ENCODE assay signal across 9 cellular contexts in the genomic region with DNA sequence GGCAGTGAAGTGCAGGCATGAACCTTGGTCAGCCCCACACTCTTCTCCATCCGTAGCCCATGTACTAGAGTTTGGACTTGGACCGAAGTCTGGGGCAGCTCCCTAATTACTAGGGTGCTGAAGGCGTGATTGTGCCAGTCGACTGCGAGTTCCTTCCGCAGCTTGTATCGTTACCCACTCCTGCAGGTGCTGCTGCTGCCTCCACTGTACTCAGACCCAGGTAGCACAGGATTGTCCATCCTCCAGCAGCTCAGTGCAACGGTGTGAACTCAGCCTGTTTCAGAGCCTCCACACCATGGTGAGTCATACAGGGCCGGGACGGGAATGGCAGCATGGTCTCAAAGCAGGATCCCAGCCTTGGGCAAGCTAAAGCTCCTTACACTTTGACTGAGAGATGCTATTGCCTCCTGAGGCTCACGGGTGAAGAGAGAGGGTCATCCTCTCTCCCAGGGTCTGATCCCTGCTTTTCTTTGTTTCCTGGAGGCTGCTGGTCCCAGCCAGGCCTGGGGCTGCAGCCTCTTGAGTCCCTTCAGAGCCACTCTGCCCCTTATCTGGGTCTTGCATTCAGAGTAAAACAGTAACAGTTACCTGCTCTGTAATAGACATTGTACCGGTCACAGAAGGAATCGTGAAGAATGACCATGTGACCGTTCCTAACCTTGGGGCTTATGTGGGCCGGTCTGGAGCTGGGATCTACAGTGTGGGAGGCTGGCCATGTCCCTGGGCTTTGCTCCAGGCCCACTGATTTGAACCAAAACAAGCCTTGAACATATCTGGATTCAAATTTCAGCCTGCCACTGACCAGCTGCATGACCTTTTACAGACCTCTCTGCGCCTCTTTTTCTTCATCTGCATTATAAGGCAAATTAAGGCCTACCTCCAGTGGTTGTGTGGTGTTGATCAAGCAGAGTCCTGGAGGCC. TPM values are rescaled to one million over a fixed set of nuclear protein-coding genes. Genes with fewer than 3 reads are reported as not detected.
A peak's percentile ranks its signal among the peaks of the same experiment; 100 is the strongest.
DNase-seq lines count a peak whose midpoint lies in the region; ATAC-seq and TF ChIP-seq lines count a peak whose summit lies in the region.
"Had no signal": no experiment of that assay in that cellular context is flagged by ENCODE, and none has a peak within 500 bp of the region (broad histone marks: within the 10 kb centered on the region; RNA-seq: fewer than 3 reads in every experiment).

No MANE protein-coding gene starts in this region.

- H3K27ac Mint-ChIP-seq in activated T-helper 1 cell treated with anti-CD3 and anti-CD28 coated beads, Interleukin-12 subunit alpha, Interleukin-12 subunit beta, Interleukin-2, Interleukin-4 antibody, amounts not matched to agents 30 ng/mL and 10 ng/mL and 1 ng/mL, durations not matched to agents 14 hours and 24 hours and 36 hours: peak overlapping the region; percentile 97

- H3K9ac ChIP-seq in iPS-20b (ENCODE audit: low read depth, low read length): peak overlapping the region; percentile 100; the same call in 1 of the 2 replicates

- intact Hi-C loops in left ventricle myocardium inferior (cut with micrococcal nuclease) (loop anchor here (5.0 kb wide), 1 partner anchor 48 kb away; no protein-coding TSS in a partner anchor), left cardiac atrium (cut with DNase I) (loop anchor here in 1 of 2 donors (5.0 kb wide), 1 partner anchor 53 kb away; no protein-coding TSS in a partner anchor)
- intact Hi-C loops in activated T-helper 1 cell treated with anti-CD3 and anti-CD28 coated beads, Interleukin-12 subunit alpha, Interleukin-12 subunit beta, Interleukin-2, Interleukin-4 antibody, amounts not matched to agents 30 ng/mL and 10 ng/mL and 1 ng/mL, durations not matched to agents 14 hours and 24 hours and 36 hours (cut with micrococcal nuclease): loop anchor here (10.0 kb wide), 2 partner anchors 80 to 180 kb away; no protein-coding TSS in a partner anchor

- peaks cover 53% of the 10 kb centered on the region for H3K4me1 Mint-ChIP-seq in activated T-helper 1 cell treated with anti-CD3 and anti-CD28 coated beads, Interleukin-12 subunit alpha, Interleukin-12 subunit beta, Interleukin-2, Interleukin-4 antibody, amounts not matched to agents 30 ng/mL and 10 ng/mL and 1 ng/mL, durations not matched to agents 14 hours and 24 hours and 36 hours (ENCODE audit: low read depth)

- POLR2A ChIA-PET in GM10248 (lab: Yijun Ruan, JAX): interaction anchor here (0.6 to 1.1 kb wide), 3 partner anchors 21 to 27 kb away, joined by 3 to 5 read pairs (median 4); a partner anchor contains a TSS

- H3K27me3 Mint-ChIP-seq in activated T-helper 1 cell treated with anti-CD3 and anti-CD28 coated beads, Interleukin-12 subunit alpha, Interleukin-12 subunit beta, Interleukin-2, Interleukin-4 antibody, amounts not matched to agents 30 ng/mL and 10 ng/mL and 1 ng/mL, durations not matched to agents 14 hours and 24 hours and 36 hours (ENCODE audit: insufficient read depth): no peaks in the 10 kb centered on the region

- H3K4me1 ChIP-seq in left ventricle myocardium inferior (peaks cover 53% of the 10 kb centered on the region), iPS-20b (ENCODE audit: insufficient read depth, low read length) (peaks cover 13% of the 10 kb centered on the region)

- H3K27me3 ChIP-seq in left ventricle myocardium inferior (ENCODE audit: low read depth): no peaks in the 10 kb centered on the region
- no peaks in the 10 kb centered on the region for H3K27me3 ChIP-seq in iPS-20b (ENCODE audit: insufficient read depth, low read length)
- H3K27me3 ChIP-seq: left lung had no signal

- H3K9me3 ChIP-seq in left ventricle myocardium inferior (replicated peaks) (no peaks in the 10 kb centered on the region), iPS-20b (ENCODE audit: insufficient read depth, low read depth, low read length) (no peaks in the 10 kb centered on the region)
- H3K9me3 ChIP-seq: left lung had no signal

- H3K36me3 ChIP-seq in left ventricle myocardium inferior (peaks cover 3% of the 10 kb centered on the region), iPS-20b (ENCODE audit: insufficient read depth, low read depth, low read length) (peaks cover 25% of the 10 kb centered on the region)

- H3K9me3 Mint-ChIP-seq in activated T-helper 1 cell treated with anti-CD3 and anti-CD28 coated beads, Interleukin-12 subunit alpha, Interleukin-12 subunit beta, Interleukin-2, Interleukin-4 antibody, amounts not matched to agents 30 ng/mL and 10 ng/mL and 1 ng/mL, durations not matched to agents 14 hours and 24 hours and 36 hours: no peaks in the 10 kb centered on the region

- DNase-seq in left ventricle myocardium inferior (no peak), left cardiac atrium (no peak), GM10248 (ENCODE audit: extremely low spot score) (no peak), putamen (ENCODE audit: low spot score) (no peak), activated gamma-delta T cell (lab: John Stamatoyannopoulos, UW) (no peak)
- DNase-seq in activated T-helper 1 cell treated with anti-CD3 and anti-CD28 coated beads, Interleukin-12 subunit alpha, Interleukin-12 subunit beta, Interleukin-2, Interleukin-4 antibody, amounts not matched to agents 30 ng/mL and 10 ng/mL and 1 ng/mL, durations not matched to agents 14 hours and 24 hours and 36 hours (ENCODE audit: low spot score): no peak

- CTCF ChIA-PET in GM10248 (lab: Yijun Ruan, JAX): interaction anchor here (1.0 to 14.3 kb wide), 10 partner anchors 8 to 100 kb away, joined by 3 to 501 read pairs (median 24); a partner anchor contains a TSS

- no peak for TF ChIP-seq CTCF in left ventricle myocardium inferior (IDR thresholded peaks at IDR 0.05; ENCODE audit: borderline replicate concordance)
- TF ChIP-seq CTCF in GM10248 (IDR thresholded peaks at IDR 0.05; ENCODE audit: control extremely low read depth, extremely low read depth, low read depth, missing control alignments): no peak

- peak overlapping the region; percentile 6 for H3K27ac ChIP-seq in left ventricle myocardium inferior (replicated peaks)
- H3K27ac ChIP-seq in iPS-20b (ENCODE audit: low read length): no peak overlapping the region

- H3K36me3 Mint-ChIP-seq in activated T-helper 1 cell treated with anti-CD3 and anti-CD28 coated beads, Interleukin-12 subunit alpha, Interleukin-12 subunit beta, Interleukin-2, Interleukin-4 antibody, amounts not matched to agents 30 ng/mL and 10 ng/mL and 1 ng/mL, durations not matched to agents 14 hours and 24 hours and 36 hours (ENCODE audit: low read depth): peaks cover 15% of the 10 kb centered on the region

- peak overlapping the region; percentile 93 for H3K4me3 Mint-ChIP-seq in activated T-helper 1 cell treated with anti-CD3 and anti-CD28 coated beads, Interleukin-12 subunit alpha, Interleukin-12 subunit beta, Interleukin-2, Interleukin-4 antibody, amounts not matched to agents 30 ng/mL and 10 ng/mL and 1 ng/mL, durations not matched to agents 14 hours and 24 hours and 36 hours

- H3K4me3 ChIP-seq in left ventricle myocardium inferior (no peak overlapping the region), iPS-20b (ENCODE audit: low read length) (no peak overlapping the region; the same call in 1 of the 2 replicates)

- ATAC-seq in left cardiac atrium: no peak
- no peak for ATAC-seq in HG03280 (IDR thresholded peaks at IDR 0.05; ENCODE audit: unreplicated experiment)
- ATAC-seq: left lung had no signal

RNA-seq across cellular contexts. Expression of a gene that starts 1.7 kb away (rescaled TPM):
- total RNA-seq in left ventricle myocardium inferior (17.8 TPM), left cardiac atrium (10 to 100 TPM; 16.1 to 18.0 TPM)
- 71.2 and 78.2 TPM in 2 replicates for total RNA-seq in activated T-helper 1 cell treated with anti-CD3 and anti-CD28 coated beads, Interleukin-12 subunit alpha, Interleukin-12 subunit beta, Interleukin-2, Interleukin-4 antibody, amounts not matched to agents 30 ng/mL and 10 ng/mL and 1 ng/mL, durations not matched to agents 14 hours and 24 hours and 36 hours

RNA-seq across cellular contexts. Expression of a gene that starts 1.8 kb away (rescaled TPM):
- total RNA-seq in left ventricle myocardium inferior (128 TPM), left cardiac atrium (100 to 1,000 TPM; 107 to 136 TPM)
- 259 and 270 TPM in 2 replicates for total RNA-seq in activated T-helper 1 cell treated with anti-CD3 and anti-CD28 coated beads, Interleukin-12 subunit alpha, Interleukin-12 subunit beta, Interleukin-2, Interleukin-4 antibody, amounts not matched to agents 30 ng/mL and 10 ng/mL and 1 ng/mL, durations not matched to agents 14 hours and 24 hours and 36 hours

RNA-seq across cellular contexts. Expression of a gene that starts 27.0 kb away (rescaled TPM):
- total RNA-seq in left ventricle myocardium inferior (10.5 TPM), left cardiac atrium (10 to 100 TPM; 15.7 to 17.0 TPM)
- 38.1 and 42.3 TPM in 2 replicates for total RNA-seq in activated T-helper 1 cell treated with anti-CD3 and anti-CD28 coated beads, Interleukin-12 subunit alpha, Interleukin-12 subunit beta, Interleukin-2, Interleukin-4 antibody, amounts not matched to agents 30 ng/mL and 10 ng/mL and 1 ng/mL, durations not matched to agents 14 hours and 24 hours and 36 hours

RNA-seq across cellular contexts. Expression of a gene that starts 27.5 kb away (rescaled TPM):
- 20.9 TPM for total RNA-seq in left ventricle myocardium inferior
- total RNA-seq in left cardiac atrium: 10 to 100 TPM; 24.4 to 32.6 TPM
- total RNA-seq in activated T-helper 1 cell treated with anti-CD3 and anti-CD28 coated beads, Interleukin-12 subunit alpha, Interleukin-12 subunit beta, Interleukin-2, Interleukin-4 antibody, amounts not matched to agents 30 ng/mL and 10 ng/mL and 1 ng/mL, durations not matched to agents 14 hours and 24 hours and 36 hours: 68.4 and 71.7 TPM in 2 replicates

RNA-seq across cellular contexts. Expression of a gene that starts 39.6 kb away (rescaled TPM):
- 0.77 TPM for total RNA-seq in left ventricle myocardium inferior
- 1 to 10 TPM; 1.1 to 2.3 TPM for total RNA-seq in left cardiac atrium
- 9.4 and 10.9 TPM in 2 replicates for total RNA-seq in activated T-helper 1 cell treated with anti-CD3 and anti-CD28 coated beads, Interleukin-12 subunit alpha, Interleukin-12 subunit beta, Interleukin-2, Interleukin-4 antibody, amounts not matched to agents 30 ng/mL and 10 ng/mL and 1 ng/mL, durations not matched to agents 14 hours and 24 hours and 36 hours
